ENCODE assay signal across 7 cellular contexts in genomic region chr1:174990382-174990999, GRCh38. TPM values are rescaled to one million over a fixed set of nuclear protein-coding genes. Genes with fewer than 3 reads are reported as not detected.
DNase-seq lines count a peak whose midpoint lies in the region; ATAC-seq, FAIRE-seq and TF ChIP-seq lines count a peak whose summit lies in the region.

No MANE protein-coding gene starts in this region.

- DNase-seq in GM12864 (ENCODE audit: low read depth), result no peak
- DNase-seq in LNCaP clone FGC (ENCODE audit: low read depth), result peak; percentile 61
- DNase-seq in activated CD4-positive, alpha-beta memory T cell treated with anti-CD3 and anti-CD28 coated beads for 36 hours, result no peak
- DNase-seq in heart left ventricle, result peak in 1 of 5 donors; percentile 20
- DNase-seq in small intestine, result peak; percentile 89

- H3K36me3 ChIP-seq in heart left ventricle (peaks cover 0 to 24% (median 0%) of the 10 kb centered on the region in 9 donors), small intestine (ENCODE audit: control insufficient read depth in 2 of 2, insufficient read depth in 2 of 2, low read length in 2 of 2) (peaks cover 0 to 4% of the 10 kb centered on the region in 2 donors)

- H3K27ac ChIP-seq in heart left ventricle, result peak overlapping the region; percentile 58 to 89 (median 72)
- peak overlapping the region; percentile 74 to 86 for H3K27ac ChIP-seq in small intestine (ENCODE audit: low read depth in 1 of 2, low read length in 1 of 2)

- no peaks in the 10 kb centered on the region for H3K27me3 ChIP-seq in heart left ventricle
- H3K27me3 ChIP-seq in small intestine (ENCODE audit: control insufficient read depth in 2 of 2, insufficient read depth in 2 of 2, low read length in 2 of 2), result no peaks in the 10 kb centered on the region

- H3K4me1 Mint-ChIP-seq in activated CD4-positive, alpha-beta memory T cell treated with anti-CD3 and anti-CD28 coated beads for 36 hours (ENCODE audit: low read depth), result peaks cover 27% of the 10 kb centered on the region

- TF ChIP-seq CTCF in GM12864 (IDR thresholded peaks at IDR 0.05; ENCODE audit: low read depth, low read length, missing control alignments), result no peak
- no peak for TF ChIP-seq CTCF in LNCaP clone FGC (IDR thresholded peaks at IDR 0.05; ENCODE audit: control insufficient read depth, extremely low read depth, insufficient read depth)
- TF ChIP-seq CTCF in heart left ventricle (IDR thresholded peaks at IDR 0.05), result no peak

- FAIRE-seq in small intestine (lab: Jason Lieb, UNC), result no peak

- H3K9me3 ChIP-seq in heart left ventricle (no peaks in the 10 kb centered on the region), small intestine (ENCODE audit: control insufficient read depth, low read depth) (no peaks in the 10 kb centered on the region)

- H3K9me3 Mint-ChIP-seq in activated CD4-positive, alpha-beta memory T cell treated with anti-CD3 and anti-CD28 coated beads for 36 hours, result no peaks in the 10 kb centered on the region

- CTCF ChIA-PET in activated CD4-positive, alpha-beta memory T cell treated with anti-CD3 and anti-CD28 coated beads for 36 hours (lab: Charles Lee), result interaction anchor here (1.4 to 2.9 kb wide), 2 partner anchors 9 to 12 kb away, joined by 5 to 10 read pairs; no protein-coding TSS in a partner anchor

- H3K4me1 ChIP-seq in heart left ventricle, result peaks cover 0 to 24% (median 3%) of the 10 kb centered on the region in 12 donors
- H3K4me1 ChIP-seq in small intestine (ENCODE audit: control insufficient read depth in 2 of 2, insufficient read depth in 1 of 2, low read depth in 1 of 2, low read length in 1 of 2), result no peaks in the 10 kb centered on the region

- POLR2A ChIA-PET in activated CD4-positive, alpha-beta memory T cell treated with anti-CD3 and anti-CD28 coated beads for 36 hours (lab: Charles Lee), result interaction anchor here (2.0 kb wide), 1 partner anchor 8 kb away, joined by 10 read pairs; the partner anchor contains the start of gene CACYBP

- ATAC-seq in heart left ventricle, result peak; percentile 48 to 89 (median 82)
- no peak for ATAC-seq in HG03469 (IDR thresholded peaks at IDR 0.05; ENCODE audit: unreplicated experiment)
- ATAC-seq in GM21367 (IDR thresholded peaks at IDR 0.05; ENCODE audit: unreplicated experiment), result no peak

- no peaks in the 10 kb centered on the region for H3K27me3 Mint-ChIP-seq in activated CD4-positive, alpha-beta memory T cell treated with anti-CD3 and anti-CD28 coated beads for 36 hours

- peak overlapping the region; percentile 78 for H3K4me3 Mint-ChIP-seq in activated CD4-positive, alpha-beta memory T cell treated with anti-CD3 and anti-CD28 coated beads for 36 hours

- H3K4me3 ChIP-seq in GM12864 (ENCODE audit: low read depth, low read length) (peak overlapping the region; percentile 30; the same call in 1 of the 2 replicates), LNCaP clone FGC (ENCODE audit: low read depth, low read length) (peak overlapping the region; percentile 58), heart left ventricle (peak overlapping the region in 11 of 12 donors; percentile 6 to 66 (median 52)), small intestine (ENCODE audit: low read depth in 1 of 2, low read length in 2 of 2) (peak overlapping the region in 1 of 2 donors; percentile 47)

- peak overlapping the region; percentile 88 for H3K27ac Mint-ChIP-seq in activated CD4-positive, alpha-beta memory T cell treated with anti-CD3 and anti-CD28 coated beads for 36 hours

- H3K36me3 Mint-ChIP-seq in activated CD4-positive, alpha-beta memory T cell treated with anti-CD3 and anti-CD28 coated beads for 36 hours, result peaks cover 15% of the 10 kb centered on the region

- intact Hi-C loops in activated CD4-positive, alpha-beta memory T cell treated with anti-CD3 and anti-CD28 coated beads for 36 hours (cut with micrococcal nuclease), result loop anchor here (10.0 kb wide), 2 partner anchors 836 to 1516 kb away; partner anchors contain the start of genes PRDX6 and RABGAP1L
- intact Hi-C loops in heart left ventricle (cut with DNase I), result loop anchor here in 3 of 10 donors (5.0 to 10.0 kb wide), 3 partner anchors 223 to 736 kb away; no protein-coding TSS in a partner anchor

- no peak for TF ChIP-seq POLR2A in heart left ventricle (IDR thresholded peaks at IDR 0.05)

- WGBS in heart left ventricle, 4 donors, result 31 to 44% (median 41%) methylated on average over 6 of the region's 6 CpGs
- 5 to 13% (median 8%) methylated on average over 6 of the region's 6 CpGs for WGBS in small intestine, 3 donors

RNA-seq across cellular contexts. Expression of gene CACYBP, which starts 9.3 kb away (rescaled TPM):
- 100 to 1,000 TPM; 399 to 409 TPM for total RNA-seq in activated CD4-positive, alpha-beta memory T cell treated with anti-CD3 and anti-CD28 coated beads for 36 hours
- 10 to 100 TPM; 41.0 to 86.3 (median 54.6) TPM for total RNA-seq in heart left ventricle
- polyA plus RNA-seq in heart left ventricle (100 to 1,000 TPM in 1 of 2 donors, 10 to 100 TPM in 1; 30.1 to 170 TPM), small intestine (10 to 100 TPM; 42.4 to 99.8 (median 47.4) TPM)

RNA-seq across cellular contexts. Expression of gene MRPS14, which starts 32.7 kb away (rescaled TPM):
- 10 to 100 TPM; 44.7 to 47.6 TPM for total RNA-seq in activated CD4-positive, alpha-beta memory T cell treated with anti-CD3 and anti-CD28 coated beads for 36 hours
- total RNA-seq in heart left ventricle, result 10 to 100 TPM; 15.5 to 27.0 (median 22.7) TPM
- polyA plus RNA-seq in heart left ventricle (10 to 100 TPM; 12.4 to 25.0 TPM), small intestine (10 to 100 TPM; 18.1 to 34.7 (median 19.9) TPM)

Comparison
In these comparisons a context has a peak if more than half of its experiments do, and no peak if none do; other contexts are left out.
1. DNase-seq: peak in LNCaP clone FGC (single experiment) and small intestine (single experiment); none in GM12864 (single experiment) and activated CD4-positive, alpha-beta memory T cell treated with anti-CD3 and anti-CD28 coated beads for 36 hours (single experiment).
2. ATAC-seq: peak in heart left ventricle (4 of 4); none in HG03469 (single experiment) and GM21367 (single experiment).
3. RNA of gene CACYBP, which starts 9.3 kb away (total RNA-seq): 399 to 409 TPM in activated CD4-positive, alpha-beta memory T cell treated with anti-CD3 and anti-CD28 coated beads for 36 hours; 41.0 to 86.3 TPM in heart left ventricle; every median in the first group is over 4 times any median in the second.